In the genomic region with DNA sequence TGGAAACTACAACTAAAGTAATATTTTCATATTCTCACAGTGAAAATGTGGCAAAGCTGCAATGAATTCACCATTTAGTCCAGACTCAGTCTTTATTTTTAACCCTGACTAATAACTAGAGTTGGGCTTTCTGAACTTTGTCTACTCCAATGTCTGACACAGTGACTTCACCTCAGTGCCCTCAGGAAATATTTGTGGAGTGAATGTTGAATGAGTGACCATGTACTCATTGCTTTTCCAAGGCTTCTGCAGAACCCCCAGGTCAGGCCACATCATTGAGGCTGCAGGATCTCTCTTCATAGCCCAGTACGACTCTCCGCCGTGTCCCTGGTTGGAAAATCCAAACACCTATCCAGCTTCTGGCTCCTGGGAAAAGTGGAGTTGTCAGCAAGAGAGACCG, we compare ENCODE assay signal across 13 cellular contexts. TPM values are rescaled to one million over a fixed set of nuclear protein-coding genes. Genes with fewer than 3 reads are reported as not detected.
DNase-seq lines count a peak whose midpoint lies in the region; TF ChIP-seq lines count a peak whose summit lies in the region.
"Had no signal": no experiment of that assay in that cellular context is flagged by ENCODE, and none has a peak within 500 bp of the region (broad histone marks: within the 10 kb centered on the region; RNA-seq: fewer than 3 reads in every experiment).

No MANE protein-coding gene starts in this region.

- H2BK5ac ChIP-seq in trophoblast cell (ENCODE audit: low read depth, low read length, poor library complexity): no peak overlapping the region

- H4K91ac ChIP-seq in trophoblast cell (ENCODE audit: low read depth, low read length): no peak overlapping the region

- no peak overlapping the region for H3K23ac ChIP-seq in trophoblast cell (ENCODE audit: low read length)

- no peak overlapping the region for H3K14ac ChIP-seq in trophoblast cell (ENCODE audit: low read length)

- H2AK5ac ChIP-seq in trophoblast cell (ENCODE audit: low read length): no peak overlapping the region

- peaks cover 19% of the 10 kb centered on the region for H3K4me1 ChIP-seq in OCI-LY3 (ENCODE audit: low read length)
- peaks cover 7 to 9% of the 10 kb centered on the region in 2 experiments for H3K4me1 ChIP-seq in trophoblast cell (ENCODE audit: control insufficient read depth in 1 of 2, insufficient read depth in 2 of 2, low read length in 2 of 2)

- peak overlapping the region; percentile 31 for H4K8ac ChIP-seq in trophoblast cell (ENCODE audit: low read depth, low read length)

- peaks cover 13% of the 10 kb centered on the region for H3K79me2 ChIP-seq in OCI-LY3 (ENCODE audit: low read length)
- H3K79me2 ChIP-seq in trophoblast cell (ENCODE audit: control insufficient read depth, insufficient read depth, low read length, poor library complexity): no peaks in the 10 kb centered on the region

- peaks cover 2% of the 10 kb centered on the region for H3K79me1 ChIP-seq in trophoblast cell (ENCODE audit: low read length)

- no peak overlapping the region for H3K18ac ChIP-seq in trophoblast cell (ENCODE audit: low read length)

- no peaks in the 10 kb centered on the region for H3K9me3 ChIP-seq in OCI-LY3 (ENCODE audit: insufficient read depth, low read length)
- no peaks in the 10 kb centered on the region for H3K9me3 ChIP-seq in trophoblast cell (ENCODE audit: insufficient read depth, low read depth, low read length)

- H2AFZ ChIP-seq in OCI-LY3 (ENCODE audit: low read depth, low read length) (no peak overlapping the region), trophoblast cell (ENCODE audit: insufficient read depth, low read length, poor library complexity) (no peak overlapping the region)

- H3K27ac ChIP-seq in OCI-LY3 (ENCODE audit: low read length): no peak overlapping the region
- no peak overlapping the region for H3K27ac ChIP-seq in trophoblast cell (ENCODE audit: low read depth, low read length)
- H3K27ac ChIP-seq in substantia nigra (ENCODE audit: low read depth, low read length, poor library complexity, severe bottlenecking): no peak overlapping the region

- H3K36me3 ChIP-seq in OCI-LY3 (replicated peaks; ENCODE audit: low read depth, low read length): peaks cover 17% of the 10 kb centered on the region
- H3K36me3 ChIP-seq in trophoblast cell (ENCODE audit: control insufficient read depth in 1 of 2, insufficient read depth in 2 of 2, low read length in 2 of 2): peaks cover 6 to 15% of the 10 kb centered on the region in 2 experiments

- H3K9ac ChIP-seq in OCI-LY3 (ENCODE audit: low read length) (no peak overlapping the region), trophoblast cell (ENCODE audit: low read length) (no peak overlapping the region)

- H4K20me1 ChIP-seq in OCI-LY3 (ENCODE audit: insufficient read depth, low read length): no peaks in the 10 kb centered on the region

- WGBS in trophoblast cell (ENCODE audit: extremely low coverage, insufficient coverage, insufficient read length): no CpG with 5 or more reads among the region's 4 CpGs

- no peak overlapping the region for H2BK120ac ChIP-seq in trophoblast cell (ENCODE audit: insufficient read depth, low read length, poor library complexity)

- no peak for TF ChIP-seq CTCF in OCI-LY3 (IDR thresholded peaks at IDR 0.05; ENCODE audit: low read depth, low read length)
- no peak for TF ChIP-seq CTCF in epithelial cell of esophagus (IDR thresholded peaks at IDR 0.05; ENCODE audit: insufficient read depth, low read depth, low read length, missing control alignments)

- H2BK12ac ChIP-seq in trophoblast cell (ENCODE audit: low read length): no peak overlapping the region

- peak overlapping the region; percentile 99; the same call in 1 of the 2 replicates for H3K4me2 ChIP-seq in OCI-LY3 (ENCODE audit: low read length)
- no peak overlapping the region for H3K4me2 ChIP-seq in trophoblast cell (ENCODE audit: low read length)

- no peak overlapping the region for H4K12ac ChIP-seq in trophoblast cell (ENCODE audit: low read depth, low read length)

- H3K4me3 ChIP-seq in OCI-LY3 (ENCODE audit: low read length): no peak overlapping the region
- no peak overlapping the region for H3K4me3 ChIP-seq in epithelial cell of esophagus (ENCODE audit: low read length)
- H3K4me3 ChIP-seq in trophoblast cell (ENCODE audit: low read depth, low read length): no peak overlapping the region

- DNase-seq in EH (ENCODE audit: low read depth) (peak; percentile 91), epithelial cell of esophagus (ENCODE audit: low read depth) (peak; percentile 22), trophoblast cell (no peak), GF-D8 (lab: John Stamatoyannopoulos, UW) (no peak), DMS 273 (lab: John Stamatoyannopoulos, UW; ENCODE audit: unreplicated experiment) (no peak), substantia nigra (lab: John Stamatoyannopoulos, UW) (no peak), UCSD-AML1 (lab: John Stamatoyannopoulos, UW; ENCODE audit: unreplicated experiment) (no peak)
- DNase-seq: activated CD4-positive, CD25-positive, alpha-beta regulatory T cell; Caco-2; kidney; NCI-H2107; right cardiac atrium had no signal

- H3K4ac ChIP-seq in trophoblast cell (ENCODE audit: low read depth, low read length): no peak overlapping the region

- H3K27me3 ChIP-seq in OCI-LY3 (ENCODE audit: low read depth, low read length) (peaks cover 10% of the 10 kb centered on the region), trophoblast cell (ENCODE audit: insufficient read depth, low read length) (no peaks in the 10 kb centered on the region)

RNA-seq across cellular contexts. Expression of a gene that starts 1.8 kb away (rescaled TPM):
- 9.4 and 9.7 TPM in 2 replicates for polyA plus RNA-seq in trophoblast cell (2013)

RNA-seq across cellular contexts. Expression of a gene that starts 41.4 kb away (rescaled TPM):
- polyA plus RNA-seq in trophoblast cell (2013): 22.1 and 24.5 TPM in 2 replicates
- polyA plus RNA-seq: right cardiac atrium had no signal

RNA-seq across cellular contexts. Expression of a gene that starts 57.3 kb away (rescaled TPM):
- not detected in 2 replicates for polyA plus RNA-seq in trophoblast cell (2013)
- polyA plus RNA-seq: right cardiac atrium had no signal

Comparison
In these comparisons a context has a peak if more than half of its experiments do, and no peak if none do; other contexts are left out.
1. DNase-seq: peak in EH (single experiment) and epithelial cell of esophagus (single experiment); none in trophoblast cell (0 of 2), GF-D8 (single experiment), DMS 273 (single experiment), substantia nigra (0 of 49) and UCSD-AML1 (single experiment).